Comparison of ENCODE assay signal across 25 cellular contexts in genomic region chr14:69424139-69424923, GRCh38. TPM values are rescaled to one million over a fixed set of nuclear protein-coding genes. Genes with fewer than 3 reads are reported as not detected.
A peak's percentile ranks its signal among the peaks of the same experiment; 100 is the strongest.
DNase-seq lines count a peak whose midpoint lies in the region; ATAC-seq and TF ChIP-seq lines count a peak whose summit lies in the region.
"Had no signal": no experiment of that assay in that cellular context is flagged by ENCODE, and none has a peak within 500 bp of the region (broad histone marks: within the 10 kb centered on the region; RNA-seq: fewer than 3 reads in every experiment).

No MANE protein-coding gene starts in this region.

- no peak overlapping the region for H3K4me3 Mint-ChIP-seq in T-cell
- H3K4me3 Mint-ChIP-seq: central memory CD8-positive, alpha-beta T cell; T-helper 1 cell treated with Interleukin-12 subunit alpha and Interleukin-12 subunit beta and Interleukin-4 antibody, amounts not matched to agents 30 μg/mL and 1 μg/mL, for 36 hours had no signal

- H3K27me3 Mint-ChIP-seq in T-cell: no peaks in the 10 kb centered on the region
- H3K27me3 Mint-ChIP-seq: central memory CD8-positive, alpha-beta T cell had no signal

- H3K27me3 ChIP-seq in ACC112 (ENCODE audit: insufficient read depth, low read length) (no peaks in the 10 kb centered on the region), GM23248 (replicated peaks; ENCODE audit: insufficient read depth) (no peaks in the 10 kb centered on the region), adipocyte (replicated peaks; ENCODE audit: control insufficient read depth, insufficient read depth, low read length) (no peaks in the 10 kb centered on the region), gastrocnemius medialis (no peaks in the 10 kb centered on the region)
- H3K27me3 ChIP-seq: adrenal gland, Peyer's patch, right atrium auricular region, SJCRH30 had no signal

- in situ Hi-C loops in GM23248 (cut with MboI): no loop called here
- in situ Hi-C loops in gastrocnemius medialis (cut with MboI; ENCODE audit: low sequenced_read_pairs in 4 of 4): no loop called here

- peaks cover 16 to 21% (median 17%) of the 10 kb centered on the region in 3 donors for H3K4me1 Mint-ChIP-seq in T-cell

- TF ChIP-seq CTCF in gastrocnemius medialis (IDR thresholded peaks at IDR 0.05 in 4 of 5, conservative IDR thresholded peaks at IDR 0.05 in 1 of 5): no peak

- peaks cover 17% of the 10 kb centered on the region for H3K79me2 ChIP-seq in ACC112 (ENCODE audit: control insufficient read depth, insufficient read depth, low read length, unreplicated experiment)
- peaks cover 94% of the 10 kb centered on the region for H3K79me2 ChIP-seq in GM23248 (ENCODE audit: insufficient read depth)

- no peak overlapping the region for H3K4me3 ChIP-seq in ACC112 (ENCODE audit: low read depth, low read length)
- H3K4me3 ChIP-seq in GM23248: no peak overlapping the region
- H3K4me3 ChIP-seq in adipocyte (ENCODE audit: low read length): no peak overlapping the region
- H3K4me3 ChIP-seq in gastrocnemius medialis: no peak overlapping the region
- H3K4me3 ChIP-seq: adrenal gland, GM12878, Peyer's patch, right atrium auricular region, SJCRH30 had no signal

- H3K36me3 Mint-ChIP-seq in T-cell: peaks cover 46% of the 10 kb centered on the region

- peaks cover 11% of the 10 kb centered on the region for H4K20me1 ChIP-seq in GM23248 (ENCODE audit: insufficient read depth)

- H3K9me3 Mint-ChIP-seq in T-cell: no peaks in the 10 kb centered on the region
- H3K9me3 Mint-ChIP-seq: central memory CD8-positive, alpha-beta T cell; T-helper 1 cell treated with Interleukin-12 subunit alpha and Interleukin-12 subunit beta and Interleukin-4 antibody, amounts not matched to agents 30 μg/mL and 1 μg/mL, for 36 hours had no signal

- no peak overlapping the region for H2AFZ ChIP-seq in ACC112 (ENCODE audit: low read length, unreplicated experiment)
- no peak overlapping the region for H2AFZ ChIP-seq in GM23248

- H3K4me1 ChIP-seq in ACC112 (ENCODE audit: control insufficient read depth, insufficient read depth, low read length, unreplicated experiment): peaks cover 13% of the 10 kb centered on the region
- H3K4me1 ChIP-seq in GM23248 (ENCODE audit: insufficient read depth): peaks cover 15% of the 10 kb centered on the region
- H3K4me1 ChIP-seq in adipocyte (ENCODE audit: control insufficient read depth, insufficient read depth, low read length): peaks cover 31% of the 10 kb centered on the region
- no peaks in the 10 kb centered on the region for H3K4me1 ChIP-seq in gastrocnemius medialis
- H3K4me1 ChIP-seq: Peyer's patch, right atrium auricular region, SJCRH30 had no signal

- H3K4me2 ChIP-seq in GM23248 (ENCODE audit: unreplicated experiment): no peak overlapping the region

- intact Hi-C loops in gastrocnemius medialis (cut with DNase I; ENCODE audit: low total_unique reads): no loop called here

- DNase-seq in GM23248 (peak; percentile 48), adipocyte (ENCODE audit: low read depth) (no peak), fibroblast of peridontal ligament (ENCODE audit: extremely low read depth) (peak; percentile 14), gastrocnemius medialis (no peak), T-cell (no peak), activated gamma-delta T cell (lab: John Stamatoyannopoulos, UW) (no peak)
- DNase-seq: activated CD4-positive, alpha-beta T cell treated with anti-CD3 and anti-CD28 coated beads, Interleukin-2, amount 50 U/mL, for 4 hours; activated effector memory CD4-positive, alpha-beta T cell treated with anti-CD3 and anti-CD28 coated beads, Interleukin-2, amount 50 U/mL, for 16 hours; adrenal gland; C1 segment of cervical spinal cord; GOT3; NCI-H1105; NCI-H2081 treated with DMSO at 0.1 percent for 48 hours; NCI-H446; nucleus accumbens; Peyer's patch; SJCRH30; substantia nigra; WERI-Rb-1 had no signal

- H3K36me3 ChIP-seq in ACC112 (ENCODE audit: insufficient read depth, low read length) (peaks cover 21% of the 10 kb centered on the region), GM23248 (ENCODE audit: low read depth) (peaks cover 28% of the 10 kb centered on the region), adipocyte (ENCODE audit: control insufficient read depth, insufficient read depth, low read length, severe bottlenecking) (peaks cover 22% of the 10 kb centered on the region), gastrocnemius medialis (peaks cover 0 to 19% of the 10 kb centered on the region in 2 donors)

- peak overlapping the region; percentile 49 for H3K27ac ChIP-seq in ACC112 (ENCODE audit: low read depth, low read length)
- H3K27ac ChIP-seq in GM23248: peak overlapping the region; percentile 42
- no peak overlapping the region for H3K27ac ChIP-seq in gastrocnemius medialis
- H3K27ac ChIP-seq: adrenal gland, Peyer's patch, right atrium auricular region, SJCRH30, WERI-Rb-1 had no signal

- ATAC-seq in gastrocnemius medialis: no peak
- no peak for ATAC-seq in T-cell (replicated peaks in 1 of 4)
- no peak for ATAC-seq in GM18870 (IDR thresholded peaks at IDR 0.05; ENCODE audit: unreplicated experiment)
- ATAC-seq: GM12878 had no signal

- 86 to 88% methylated on average over 2 of the region's 2 CpGs for WGBS in GM23248 (ENCODE audit: low coverage in 1 of 2, low lambda C conversion rate in 2 of 2, missing lambda C conversion rate in 2 of 2), 2 experiments

- CTCF ChIA-PET in T-cell (lab: Charles Lee): interaction anchor here in 1 of 2 donors (0.6 kb wide), 1 partner anchor 155 kb away, joined by 4 read pairs; no protein-coding TSS in a partner anchor

- TF ChIP-seq POLR2A in gastrocnemius medialis (IDR thresholded peaks at IDR 0.05): no peak

- POLR2A ChIA-PET in T-cell (lab: Charles Lee): interaction anchor here in 1 of 2 donors (0.6 kb wide), 1 partner anchor 1160 kb away, joined by 3 read pairs; no protein-coding TSS in a partner anchor

- H3K9ac ChIP-seq in GM23248 (0 out of 2 replicates have a peak overlapping the region, but pooled peaks have one; percentile 9), adipocyte (ENCODE audit: low read length) (peak overlapping the region; percentile 25)

- no peak overlapping the region for H3K27ac Mint-ChIP-seq in T-cell
- H3K27ac Mint-ChIP-seq: T-helper 1 cell treated with Interleukin-12 subunit alpha and Interleukin-12 subunit beta and Interleukin-4 antibody, amounts not matched to agents 30 μg/mL and 1 μg/mL, for 36 hours had no signal

- H3K9me3 ChIP-seq in GM23248 (ENCODE audit: low read depth) (no peaks in the 10 kb centered on the region), adipocyte (ENCODE audit: control insufficient read depth, low read length) (no peaks in the 10 kb centered on the region), gastrocnemius medialis (no peaks in the 10 kb centered on the region)
- H3K9me3 ChIP-seq: adrenal gland, Peyer's patch, right atrium auricular region, SJCRH30 had no signal

- H3F3A ChIP-seq in GM23248 (ENCODE audit: insufficient read depth): peaks cover 5% of the 10 kb centered on the region

- no peaks in the 10 kb centered on the region for H3K9me2 ChIP-seq in GM23248 (ENCODE audit: insufficient read depth)

RNA-seq across cellular contexts. Expression of gene SLC39A9, which starts 25.8 kb away (rescaled TPM):
- 89.7 and 90.9 TPM in 2 replicates for total RNA-seq in GM23248 (2014; rRNA removed; shearing (Covaris generic))
- 32.7 and 32.9 TPM in 2 replicates for polyA plus RNA-seq in GM23248 (2016; fragmentation: Nextera tagmentation; extraction: Ambion mirVana)
- total RNA-seq in gastrocnemius medialis: 10 to 100 TPM; 20.6 to 23.2 (median 21.8) TPM
- total RNA-seq in T-cell: 10 to 100 TPM; 23.4 to 38.0 (median 33.0) TPM

RNA-seq across cellular contexts. Expression of gene ERH, which starts 26.2 kb away (rescaled TPM):
- 70.4 and 132 TPM in 2 replicates for total RNA-seq in GM23248 (2014; rRNA removed; shearing (Covaris generic))
- polyA plus RNA-seq in GM23248 (2016; fragmentation: Nextera tagmentation; extraction: Ambion mirVana): 109 and 136 TPM in 2 replicates
- 10 to 100 TPM; 46.7 to 49.2 (median 48.1) TPM for total RNA-seq in gastrocnemius medialis
- 100 to 1,000 TPM; 108 to 119 (median 115) TPM for total RNA-seq in T-cell

Comparison
In these comparisons a context has a peak if more than half of its experiments do, and no peak if none do; other contexts are left out.
1. H3K27ac ChIP-seq: peak in ACC112 (single experiment) and GM23248 (single experiment); none in gastrocnemius medialis (0 of 4).
2. DNase-seq: peak in GM23248 (single experiment) and fibroblast of peridontal ligament (single experiment); none in adipocyte (single experiment), gastrocnemius medialis (0 of 2), T-cell (0 of 34) and activated gamma-delta T cell (single experiment).